In the genomic region with DNA sequence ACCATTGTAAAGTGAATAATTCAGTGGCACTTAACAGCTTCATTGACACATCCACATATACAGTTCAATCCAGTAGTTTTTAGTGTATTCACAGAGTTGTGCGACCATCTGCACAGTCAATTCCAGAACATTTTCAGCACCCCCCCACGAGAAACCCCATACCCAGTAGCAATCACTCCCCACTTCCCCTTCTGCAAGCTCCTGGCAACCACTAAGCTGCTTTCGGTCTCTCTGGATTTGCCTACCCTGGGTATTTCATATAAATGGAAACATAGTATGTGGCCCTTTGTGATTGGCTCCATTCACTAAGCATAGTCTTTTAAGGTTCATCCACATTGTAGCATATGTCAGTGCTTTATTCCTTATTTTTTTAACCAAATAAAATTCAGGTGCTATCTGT, we compare ENCODE assay signal across 10 cellular contexts. TPM values are rescaled to one million over a fixed set of nuclear protein-coding genes. Genes with fewer than 3 reads are reported as not detected.
DNase-seq lines count a peak whose midpoint lies in the region; ATAC-seq, FAIRE-seq and TF ChIP-seq lines count a peak whose summit lies in the region.
"Had no signal": no experiment of that assay in that cellular context is flagged by ENCODE, and none has a peak within 500 bp of the region (broad histone marks: within the 10 kb centered on the region; RNA-seq: fewer than 3 reads in every experiment).

No MANE protein-coding gene starts in this region.

- H3K4me3 ChIP-seq in MM.1S (ENCODE audit: low read length) (no peak overlapping the region), MG63 (no peak overlapping the region), small intestine (ENCODE audit: low read depth in 1 of 2, low read length in 2 of 2) (no peak overlapping the region)
- H3K4me3 ChIP-seq: stomach had no signal

- H2AFZ ChIP-seq in MM.1S (ENCODE audit: low read length) = no peak overlapping the region

- peak overlapping the region; percentile 64 for H3K27ac Mint-ChIP-seq in activated CD8-positive, alpha-beta memory T cell treated with anti-CD3 and anti-CD28 coated beads, Interleukin-2, amount 10 ng/mL, durations not matched to agents 7 days and 5 days

- H3K9me3 ChIP-seq in MM.1S (replicated peaks; ENCODE audit: insufficient read depth, low read length) = no peaks in the 10 kb centered on the region
- H3K9me3 ChIP-seq in MG63 = no peaks in the 10 kb centered on the region
- H3K9me3 ChIP-seq in small intestine (ENCODE audit: control insufficient read depth, low read depth) = no peaks in the 10 kb centered on the region
- H3K9me3 ChIP-seq: SK-N-SH, stomach had no signal

- H3K27me3 Mint-ChIP-seq in activated CD8-positive, alpha-beta memory T cell treated with anti-CD3 and anti-CD28 coated beads, Interleukin-2, amount 10 ng/mL, durations not matched to agents 7 days and 5 days = no peaks in the 10 kb centered on the region

- no peak overlapping the region for H3K4me2 ChIP-seq in MM.1S (ENCODE audit: low read depth, low read length)
- H3K4me2 ChIP-seq: SK-N-SH had no signal

- peaks cover 35% of the 10 kb centered on the region for H3K36me3 Mint-ChIP-seq in activated CD8-positive, alpha-beta memory T cell treated with anti-CD3 and anti-CD28 coated beads, Interleukin-2, amount 10 ng/mL, durations not matched to agents 7 days and 5 days

- 60 to 82% (median 62%) methylated on average over 3 of the region's 3 CpGs for WGBS in small intestine, 3 donors

- TF ChIP-seq CTCF in MM.1S (IDR thresholded peaks at IDR 0.05; ENCODE audit: low read length) = no peak

- H3K79me2 ChIP-seq in MM.1S (ENCODE audit: low read length) = no peaks in the 10 kb centered on the region

- no peak overlapping the region for H3K4me3 Mint-ChIP-seq in activated CD8-positive, alpha-beta memory T cell treated with anti-CD3 and anti-CD28 coated beads, Interleukin-2, amount 10 ng/mL, durations not matched to agents 7 days and 5 days

- peak overlapping the region; percentile 25; the same call in 1 of the 2 replicates for H3K9ac ChIP-seq in MM.1S (ENCODE audit: low read length)
- H3K9ac ChIP-seq: SK-N-SH had no signal

- H3K27ac ChIP-seq in MM.1S (ENCODE audit: low read length) (peak overlapping the region; percentile 54; the same call in 1 of the 2 replicates), small intestine (ENCODE audit: low read depth in 1 of 2, low read length in 1 of 2) (no peak overlapping the region)
- H3K27ac ChIP-seq: stomach had no signal

- CTCF ChIA-PET in activated CD8-positive, alpha-beta memory T cell treated with anti-CD3 and anti-CD28 coated beads, Interleukin-2, amount 10 ng/mL, durations not matched to agents 7 days and 5 days (lab: Charles Lee) = interaction anchor here (4.0 kb wide), 1 partner anchor 10 kb away, joined by 18 read pairs; the partner anchor contains the start of gene MSL3

- ATAC-seq in activated CD8-positive, alpha-beta memory T cell treated with anti-CD3 and anti-CD28 coated beads, Interleukin-2, amount 10 ng/mL, durations not matched to agents 7 days and 5 days = no peak
- ATAC-seq in HG02623 (IDR thresholded peaks at IDR 0.05; ENCODE audit: unreplicated experiment) = peak; percentile 77

- H3F3A ChIP-seq in MM.1S (ENCODE audit: insufficient read depth, low read length) = 0 out of 2 replicates have a peak, but pooled peaks cover 5% of the 10 kb centered on the region

- peaks cover 52% of the 10 kb centered on the region for H3K4me1 Mint-ChIP-seq in activated CD8-positive, alpha-beta memory T cell treated with anti-CD3 and anti-CD28 coated beads, Interleukin-2, amount 10 ng/mL, durations not matched to agents 7 days and 5 days

- H3K9me3 Mint-ChIP-seq in activated CD8-positive, alpha-beta memory T cell treated with anti-CD3 and anti-CD28 coated beads, Interleukin-2, amount 10 ng/mL, durations not matched to agents 7 days and 5 days (ENCODE audit: low read depth) = no peaks in the 10 kb centered on the region

- H3K36me3 ChIP-seq in MM.1S (replicated peaks; ENCODE audit: insufficient read depth, low read length) (no peaks in the 10 kb centered on the region), MG63 (peaks cover 10% of the 10 kb centered on the region), small intestine (ENCODE audit: control insufficient read depth in 2 of 2, insufficient read depth in 2 of 2, low read length in 2 of 2) (peaks cover 3% of the 10 kb centered on the region in 2 donors)

- H4K20me1 ChIP-seq in MM.1S (ENCODE audit: insufficient read depth, low read length) = no peaks in the 10 kb centered on the region

- DNase-seq in activated CD8-positive, alpha-beta memory T cell treated with anti-CD3 and anti-CD28 coated beads, Interleukin-2, amount 10 ng/mL, durations not matched to agents 7 days and 5 days = no peak
- DNase-seq in activated CD8-positive, alpha-beta memory T cell treated with anti-CD3 and anti-CD28 coated beads, Interleukin-2, amount 50 U/mL, for 4 hours = no peak
- DNase-seq in MM.1S (no peak), pons (ENCODE audit: low spot score) (peak; percentile 31), MG63 (no peak), NOMO-1 treated with DMSO at 0.1 percent for 48 hours (lab: John Stamatoyannopoulos, UW; ENCODE audit: unreplicated experiment) (no peak), small intestine (no peak)
- DNase-seq: SK-N-SH, stomach had no signal

- FAIRE-seq in small intestine (lab: Jason Lieb, UNC) = no peak

- H3K4me1 ChIP-seq in MM.1S (ENCODE audit: low read length) (peaks cover 4% of the 10 kb centered on the region; the same call in 1 of the 2 replicates), small intestine (ENCODE audit: control insufficient read depth in 2 of 2, insufficient read depth in 1 of 2, low read depth in 1 of 2, low read length in 1 of 2) (no peaks in the 10 kb centered on the region)
- H3K4me1 ChIP-seq: stomach had no signal

- H3K27me3 ChIP-seq in MM.1S (replicated peaks; ENCODE audit: insufficient read depth, low read length) = no peaks in the 10 kb centered on the region
- H3K27me3 ChIP-seq in MG63 = no peaks in the 10 kb centered on the region
- no peaks in the 10 kb centered on the region for H3K27me3 ChIP-seq in small intestine (ENCODE audit: control insufficient read depth in 2 of 2, insufficient read depth in 2 of 2, low read length in 2 of 2)

- H3K9me2 ChIP-seq in MM.1S (replicated peaks; ENCODE audit: insufficient read depth, low read length) = no peaks in the 10 kb centered on the region
- H3K9me2 ChIP-seq: SK-N-SH had no signal

RNA-seq across cellular contexts. Expression of gene MSL3, which starts 10.0 kb away (rescaled TPM):
- total RNA-seq in activated CD8-positive, alpha-beta memory T cell treated with anti-CD3 and anti-CD28 coated beads, Interleukin-2, amount 10 ng/mL, durations not matched to agents 7 days and 5 days = 10 to 100 TPM; 44.3 to 49.9 TPM
- 33.9 and 36.5 TPM in 2 replicates for total RNA-seq in MG63 (2014; rRNA removed; shearing (Covaris generic); ENCODE audit: low replicate concordance)
- 10 to 100 TPM; 18.2 to 36.2 (median 25.4) TPM for polyA plus RNA-seq in small intestine
